Comparison of ENCODE assay signal across 9 cellular contexts in the genomic region with DNA sequence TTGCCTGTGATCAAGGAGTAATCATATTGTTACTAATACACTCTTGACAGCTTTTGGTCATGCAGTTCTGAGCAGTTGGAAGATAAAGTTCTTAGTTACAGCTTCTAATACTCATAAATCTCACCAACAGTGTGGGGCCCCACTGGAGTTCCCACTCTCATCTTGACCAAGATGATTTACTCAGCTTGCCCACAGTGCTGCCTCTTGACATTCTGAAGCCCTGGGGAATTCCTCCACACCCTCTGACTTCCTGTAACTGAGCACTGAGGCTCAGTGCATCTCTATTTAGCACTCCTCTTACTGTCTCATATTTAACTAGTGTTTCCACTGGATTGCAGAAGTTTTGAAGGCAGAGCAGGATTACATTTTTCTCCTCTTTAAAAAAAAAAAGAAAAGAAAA. TPM values are rescaled to one million over a fixed set of nuclear protein-coding genes. Genes with fewer than 3 reads are reported as not detected.
DNase-seq lines count a peak whose midpoint lies in the region; ATAC-seq and TF ChIP-seq lines count a peak whose summit lies in the region.
"Had no signal": no experiment of that assay in that cellular context is flagged by ENCODE, and none has a peak within 500 bp of the region (broad histone marks: within the 10 kb centered on the region; RNA-seq: fewer than 3 reads in every experiment).

No MANE protein-coding gene starts in this region.

- no peaks in the 10 kb centered on the region for H3K36me3 Mint-ChIP-seq in activated naive CD8-positive, alpha-beta T cell
- H3K36me3 Mint-ChIP-seq in WTC11, result no peaks in the 10 kb centered on the region; the same call in 1 of the 2 replicates

- H3K9me3 ChIP-seq in heart right ventricle (no peaks in the 10 kb centered on the region), SJCRH30 (replicated peaks) (no peaks in the 10 kb centered on the region)
- H3K9me3 ChIP-seq: mucosa of descending colon had no signal

- H3K27me3 Mint-ChIP-seq in activated naive CD8-positive, alpha-beta T cell, result no peaks in the 10 kb centered on the region
- no peaks in the 10 kb centered on the region for H3K27me3 Mint-ChIP-seq in WTC11 (ENCODE audit: low read depth)

- H3K27ac Mint-ChIP-seq in activated naive CD8-positive, alpha-beta T cell, result peak overlapping the region; percentile 99
- H3K27ac Mint-ChIP-seq in WTC11, result no peak overlapping the region

- no peaks in the 10 kb centered on the region for H3K27me3 ChIP-seq in heart right ventricle
- no peaks in the 10 kb centered on the region for H3K27me3 ChIP-seq in SJCRH30

- DNase-seq in heart right ventricle, result no peak
- DNase-seq in Right ventricle myocardium inferior (ENCODE audit: missing footprints), result no peak
- DNase-seq in SJCRH30, result peak; percentile 36 to 57
- DNase-seq in medulla oblongata (ENCODE audit: extremely low spot score), result peak; percentile 82
- DNase-seq in stimulated activated naive CD4-positive, alpha-beta T cell treated with Interleukin-2 at 50 U/mL for 16 hours (lab: John Stamatoyannopoulos, UW), result peak; percentile 80
- no peak for DNase-seq in WTC11 (ENCODE audit: low spot score)

- POLR2A ChIA-PET in WTC11 (lab: Charles Lee), result interaction anchor here (1.4 kb wide), 1 partner anchor 30 kb away, joined by 3 read pairs; a partner anchor contains a TSS

- no peaks in the 10 kb centered on the region for H3K9me3 Mint-ChIP-seq in activated naive CD8-positive, alpha-beta T cell (ENCODE audit: low read depth)
- no peaks in the 10 kb centered on the region for H3K9me3 Mint-ChIP-seq in WTC11

- H3K27ac ChIP-seq in heart right ventricle (peak overlapping the region in 8 of 10 donors; percentile 41 to 97 (median 96)), SJCRH30 (no peak overlapping the region)

- no peak for TF ChIP-seq CTCF in heart right ventricle (IDR thresholded peaks at IDR 0.05)
- TF ChIP-seq CTCF in WTC11 (IDR thresholded peaks at IDR 0.05), result no peak

- H3K4me3 Mint-ChIP-seq in activated naive CD8-positive, alpha-beta T cell, result peak overlapping the region; percentile 96
- no peak overlapping the region for H3K4me3 Mint-ChIP-seq in WTC11

- H3K4me1 Mint-ChIP-seq in activated naive CD8-positive, alpha-beta T cell (ENCODE audit: low read depth), result peaks cover 78% of the 10 kb centered on the region
- peaks cover 50% of the 10 kb centered on the region for H3K4me1 Mint-ChIP-seq in WTC11

- H3K36me3 ChIP-seq in heart right ventricle, result no peaks in the 10 kb centered on the region
- H3K36me3 ChIP-seq in SJCRH30, result no peaks in the 10 kb centered on the region

- H3K4me3 ChIP-seq in heart right ventricle (no peak overlapping the region), SJCRH30 (no peak overlapping the region)
- H3K4me3 ChIP-seq: mucosa of descending colon had no signal

- peaks cover 11 to 85% (median 73%) of the 10 kb centered on the region in 9 donors for H3K4me1 ChIP-seq in heart right ventricle
- H3K4me1 ChIP-seq in SJCRH30, result peaks cover 14% of the 10 kb centered on the region

- CTCF ChIA-PET in WTC11 (lab: Charles Lee), result no interaction called here

- intact Hi-C loops in heart right ventricle (cut with DNase I), result loop anchor here in 3 of 10 donors (5.0 kb wide), 2 partner anchors 34 to 39 kb away; a partner anchor contains a TSS
- intact Hi-C loops in Right ventricle myocardium inferior (cut with DNase I), result no loop called here

- ATAC-seq in heart right ventricle (peak in 1 of 8 donors; percentile 28), Right ventricle myocardium inferior (no peak), HG03060 (IDR thresholded peaks at IDR 0.05; ENCODE audit: low read depth, unreplicated experiment) (peak; percentile 66), WTC11 (no peak)
- ATAC-seq: mucosa of descending colon had no signal

TF ChIP-seq in WTC11, 78 proteins besides CTCF, POLR2A, EP300 and RAD21:
- no peak for TF ChIP-seq ZNF396 (CRISPR knock-in tag; IDR thresholded peaks at IDR 0.05; ENCODE audit: borderline replicate concordance)
TF ChIP-seq in WTC11: peak in this region for 0.

RNA-seq across cellular contexts. Expression of a gene that starts 1.9 kb away (rescaled TPM):
- 100 to 1,000 TPM; 151 to 226 (median 195) TPM for total RNA-seq in heart right ventricle
- polyA plus RNA-seq in heart right ventricle, result 100 to 1,000 TPM; 156 to 224 TPM
- 195 TPM for total RNA-seq in Right ventricle myocardium inferior
- 29.4 and 30.5 TPM in 2 replicates for total RNA-seq in SJCRH30 (2014; rRNA removed; shearing (Covaris generic))
- total RNA-seq in WTC11 (2021), result 28.4 to 30.8 TPM (median 29.9 TPM) in 3 replicates

RNA-seq across cellular contexts. Expression of a gene that starts 2.6 kb away (rescaled TPM):
- total RNA-seq in heart right ventricle (100 to 1,000 TPM in 3 of 10 donors, 10 to 100 TPM in 7; 73.6 to 119 (median 87.2) TPM), Right ventricle myocardium inferior (89.1 TPM), WTC11 (2021) (69.6 to 75.9 TPM (median 75.0 TPM) in 3 replicates)
- polyA plus RNA-seq in heart right ventricle, result 10 to 100 TPM; 36.7 to 45.1 TPM
- 41.0 and 48.4 TPM in 2 replicates for total RNA-seq in SJCRH30 (2014; rRNA removed; shearing (Covaris generic))

RNA-seq across cellular contexts. Expression of a gene that starts 30.7 kb away (rescaled TPM):
- total RNA-seq in heart right ventricle (10 to 100 TPM; 14.8 to 23.2 (median 21.1) TPM), Right ventricle myocardium inferior (19.2 TPM), WTC11 (2021) (18.8 to 23.9 TPM (median 20.6 TPM) in 3 replicates)
- polyA plus RNA-seq in heart right ventricle, result 1 to 10 TPM; 6.0 to 6.7 TPM
- 9.5 and 12.7 TPM in 2 replicates for total RNA-seq in SJCRH30 (2014; rRNA removed; shearing (Covaris generic))

RNA-seq across cellular contexts. Expression of a gene that starts 39.6 kb away (rescaled TPM):
- 100 to 1,000 TPM; 122 to 240 (median 188) TPM for total RNA-seq in heart right ventricle
- 10 to 100 TPM; 28.6 to 96.1 TPM for polyA plus RNA-seq in heart right ventricle
- 149 TPM for total RNA-seq in Right ventricle myocardium inferior
- total RNA-seq in SJCRH30 (2014; rRNA removed; shearing (Covaris generic)), result 0.66 and 1.0 TPM in 2 replicates
- total RNA-seq in WTC11 (2021), result not detected in 3 replicates

Comparison
In these comparisons a context has a peak if more than half of its experiments do, and no peak if none do; other contexts are left out.
1. DNase-seq: peak in SJCRH30 (2 of 2), medulla oblongata (single experiment) and stimulated activated naive CD4-positive, alpha-beta T cell treated with Interleukin-2 at 50 U/mL for 16 hours (single experiment); none in heart right ventricle (0 of 2), Right ventricle myocardium inferior (single experiment) and WTC11 (single experiment).